In genomic region chr15:66777054-66777453, GRCh38 we compare ENCODE assay signal across 18 cellular contexts.
DNase-seq lines count a peak whose midpoint lies in the region; ATAC-seq and TF ChIP-seq lines count a peak whose summit lies in the region.
"Had no signal": no experiment of that assay in that cellular context is flagged by ENCODE, and none has a peak within 500 bp of the region (broad histone marks: within the 10 kb centered on the region; RNA-seq: fewer than 3 reads in every experiment).

No MANE protein-coding gene starts in this region.

- no peaks in the 10 kb centered on the region for H3K27me3 Mint-ChIP-seq in chondrocyte (ENCODE audit: low read depth)
- H3K27me3 Mint-ChIP-seq: CD4-positive, alpha-beta T cell had no signal

- ATAC-seq in IMR-90 (ENCODE audit: low read depth) (no peak), GM18868 (IDR thresholded peaks at IDR 0.05; ENCODE audit: unreplicated experiment) (no peak)
- ATAC-seq: HepG2 had no signal

- H2BK5ac ChIP-seq in IMR-90 (ENCODE audit: low read depth, low read length, poor library complexity, severe bottlenecking) (no peak overlapping the region), neuronal stem cell (ENCODE audit: low read length) (no peak overlapping the region)

- peak overlapping the region; percentile 80 for H2AK5ac ChIP-seq in IMR-90 (ENCODE audit: low read depth, low read length)
- no peak overlapping the region for H2AK5ac ChIP-seq in neuronal stem cell (ENCODE audit: low read depth, low read length)

- TF ChIP-seq POLR2A in IMR-90 (IDR thresholded peaks at IDR 0.05; ENCODE audit: low read depth, low read length) (no peak), thyroid gland (IDR thresholded peaks at IDR 0.05) (no peak)

- H3F3A ChIP-seq in GM23248 (ENCODE audit: insufficient read depth), result peaks cover 31% of the 10 kb centered on the region; the same call in 1 of the 2 replicates

- peaks cover 4% of the 10 kb centered on the region; the same call in 1 of the 2 replicates for H3K36me3 ChIP-seq in IMR-90 (ENCODE audit: control insufficient read depth, insufficient read depth, low read length)
- H3K36me3 ChIP-seq in neuronal stem cell (replicated peaks in 1 of 2; ENCODE audit: control insufficient read depth in 2 of 2, insufficient read depth in 2 of 2, low read length in 2 of 2), result no peaks in the 10 kb centered on the region
- peaks cover 5 to 7% of the 10 kb centered on the region in 2 donors for H3K36me3 ChIP-seq in thyroid gland
- H3K36me3 ChIP-seq in GM23248 (ENCODE audit: low read depth), result no peaks in the 10 kb centered on the region

- H2BK15ac ChIP-seq in IMR-90 (ENCODE audit: low read depth, low read length) (peak overlapping the region; percentile 22; the same call in 1 of the 3 replicates), neuronal stem cell (ENCODE audit: low read length) (no peak overlapping the region)

- H3K79me1 ChIP-seq in IMR-90 (ENCODE audit: low read depth in 1 of 2, low read length in 2 of 2) (peaks cover 36 to 83% of the 10 kb centered on the region in 2 experiments), neuronal stem cell (ENCODE audit: low read depth, low read length) (peaks cover 2% of the 10 kb centered on the region)

- peak overlapping the region; percentile 64; the same call in 1 of the 2 replicates for H4K91ac ChIP-seq in IMR-90 (ENCODE audit: insufficient read depth, low read depth, low read length)
- H4K91ac ChIP-seq in neuronal stem cell (ENCODE audit: low read depth, low read length, poor library complexity), result no peak overlapping the region

- H2BK12ac ChIP-seq in neuronal stem cell (ENCODE audit: low read length), result no peak overlapping the region

- TF ChIP-seq CTCF in IMR-90 (conservative IDR thresholded peaks at IDR 0.05; ENCODE audit: low read depth, low read length) (no peak), chondrocyte (IDR thresholded peaks at IDR 0.05) (no peak), thyroid gland (IDR thresholded peaks at IDR 0.05) (no peak)

- H3K27ac ChIP-seq in IMR-90 (ENCODE audit: insufficient read depth, low read length) (no peak overlapping the region), neuronal stem cell (replicated peaks; ENCODE audit: low read length) (no peak overlapping the region), thyroid gland (peak overlapping the region; percentile 39 to 92 (median 61)), GM23248 (no peak overlapping the region)
- H3K27ac ChIP-seq: KMS-11 had no signal

- H3K9me2 ChIP-seq in GM23248 (ENCODE audit: insufficient read depth), result no peaks in the 10 kb centered on the region

- no peak overlapping the region for H3K56ac ChIP-seq in IMR-90 (ENCODE audit: extremely low read depth, insufficient read depth, low read length)

- peaks cover 52% of the 10 kb centered on the region for H3K4me1 ChIP-seq in IMR-90 (ENCODE audit: control insufficient read depth, insufficient read depth, low read length)
- H3K4me1 ChIP-seq in neuronal stem cell (ENCODE audit: control insufficient read depth in 2 of 2, insufficient read depth in 1 of 2, low read depth in 1 of 2, low read length in 2 of 2), result peaks cover 27 to 34% of the 10 kb centered on the region in 2 donors
- H3K4me1 ChIP-seq in thyroid gland, result peaks cover 51 to 86% of the 10 kb centered on the region in 2 donors
- peaks cover 61% of the 10 kb centered on the region for H3K4me1 ChIP-seq in GM23248 (ENCODE audit: insufficient read depth)

- no TSS peak for BruUV-seq in IMR-90 (replicated peaks; lab: Mats Ljungman, UMichigan)

- POLR2A ChIA-PET in IMR-90 (lab: Charles Lee; ENCODE audit: unreplicated experiment), result no interaction called here

- no peaks in the 10 kb centered on the region for H3K9me3 Mint-ChIP-seq in chondrocyte (ENCODE audit: low read depth)
- H3K9me3 Mint-ChIP-seq: CD4-positive, alpha-beta T cell had no signal

- H3K36me3 Mint-ChIP-seq in chondrocyte (ENCODE audit: low read depth), result no peaks in the 10 kb centered on the region

- H3K23ac ChIP-seq in IMR-90 (ENCODE audit: low read depth, low read length) (0 out of 2 replicates have a peak overlapping the region, but pooled peaks have one; percentile 6), neuronal stem cell (ENCODE audit: low read depth, low read length, poor library complexity) (no peak overlapping the region)

- CTCF ChIA-PET in IMR-90 (lab: Yijun Ruan, JAX), result interaction anchor here (1.0 to 1.3 kb wide), 2 partner anchors 61 to 75 kb away, joined by 3 read pairs; no protein-coding TSS in a partner anchor

- H2AFZ ChIP-seq in IMR-90 (replicated peaks; ENCODE audit: low read length, poor library complexity), result no peak overlapping the region
- H2AFZ ChIP-seq in neuronal stem cell (ENCODE audit: low read length), result no peak overlapping the region
- H2AFZ ChIP-seq in GM23248, result no peak overlapping the region

- in situ Hi-C loops in IMR-90 (cut with MboI; ENCODE audit: low sequenced_read_pairs) (no loop called here), GM23248 (cut with MboI) (no loop called here)

- H4K8ac ChIP-seq in IMR-90 (ENCODE audit: low read depth in 2 of 2, low read length in 2 of 2), result no peak overlapping the region
- H4K8ac ChIP-seq in neuronal stem cell (ENCODE audit: low read depth, low read length), result no peak overlapping the region

- H3K18ac ChIP-seq in IMR-90 (ENCODE audit: low read depth, low read length) (no peak overlapping the region), neuronal stem cell (ENCODE audit: low read length) (peak overlapping the region; percentile 6)

- peak overlapping the region; percentile 66 for H3K4ac ChIP-seq in IMR-90 (ENCODE audit: low read depth, low read length)
- H3K4ac ChIP-seq in neuronal stem cell (ENCODE audit: low read length), result no peak overlapping the region

- no peak overlapping the region for H3K9ac ChIP-seq in IMR-90 (ENCODE audit: low read depth, low read length)
- no peak overlapping the region for H3K9ac ChIP-seq in neuronal stem cell (ENCODE audit: low read depth, low read length, poor library complexity)
- H3K9ac ChIP-seq in GM23248, result no peak overlapping the region
- H3K9ac ChIP-seq: KMS-11 had no signal

- peaks cover 33% of the 10 kb centered on the region for H3K9me1 ChIP-seq in IMR-90 (ENCODE audit: insufficient read depth, low read length)

- H3K4me2 ChIP-seq in IMR-90 (ENCODE audit: low read depth, low read length), result no peak overlapping the region
- H3K4me2 ChIP-seq in neuronal stem cell (ENCODE audit: insufficient read depth, low read length, poor library complexity, severe bottlenecking), result no peak overlapping the region
- no peak overlapping the region for H3K4me2 ChIP-seq in GM23248 (ENCODE audit: unreplicated experiment)
- H3K4me2 ChIP-seq: KMS-11 had no signal

- H2AK9ac ChIP-seq in IMR-90 (replicated peaks; ENCODE audit: low read depth, low read length, poor library complexity), result no peak overlapping the region

- peak overlapping the region; percentile 94 for H2BK120ac ChIP-seq in IMR-90 (ENCODE audit: low read depth, low read length)
- H2BK120ac ChIP-seq in neuronal stem cell (ENCODE audit: low read depth, low read length), result no peak overlapping the region

- H3K14ac ChIP-seq in IMR-90 (replicated peaks; ENCODE audit: low read depth, low read length) (peak overlapping the region; percentile 23; the same call in 1 of the 2 replicates), neuronal stem cell (ENCODE audit: low read length) (no peak overlapping the region)

- H3K27me3 ChIP-seq in IMR-90 (ENCODE audit: control insufficient read depth, insufficient read depth, low read length) (no peaks in the 10 kb centered on the region), neuronal stem cell (ENCODE audit: control insufficient read depth in 3 of 3, insufficient read depth in 3 of 3, low read depth in 1 of 3, low read length in 3 of 3) (no peaks in the 10 kb centered on the region), thyroid gland (no peaks in the 10 kb centered on the region), GM23248 (replicated peaks; ENCODE audit: insufficient read depth) (no peaks in the 10 kb centered on the region)

- no peak overlapping the region for H3K27ac Mint-ChIP-seq in chondrocyte (ENCODE audit: unreplicated experiment)
- H3K27ac Mint-ChIP-seq: CD4-positive, alpha-beta T cell had no signal

- H3K9me3 ChIP-seq in IMR-90 (ENCODE audit: control insufficient read depth, insufficient read depth, low read length), result no peaks in the 10 kb centered on the region
- no peaks in the 10 kb centered on the region for H3K9me3 ChIP-seq in neuronal stem cell (replicated peaks in 1 of 2; ENCODE audit: control insufficient read depth in 2 of 2, insufficient read depth in 1 of 2, low read depth in 1 of 2, low read length in 2 of 2)
- no peaks in the 10 kb centered on the region for H3K9me3 ChIP-seq in thyroid gland
- no peaks in the 10 kb centered on the region for H3K9me3 ChIP-seq in GM23248 (ENCODE audit: low read depth)

- 90% methylated on average over 2 of the region's 6 CpGs; no CpG with 5 or more reads in 1 of the 2 experiments for WGBS in IMR-90 (ENCODE audit: extremely low coverage in 2 of 2, insufficient read length in 1 of 2), 2 experiments
- WGBS in neuronal stem cell (ENCODE audit: extremely low coverage in 2 of 2, insufficient read length in 2 of 2, insufficient replicate concordance in 1 of 2), 2 donors, result no CpG with 5 or more reads among the region's 6 CpGs
- 47 to 75% methylated on average over 4 to 6 of the region's 6 CpGs for WGBS in thyroid gland, 2 donors
- WGBS in GM23248 (ENCODE audit: low coverage in 1 of 2, low lambda C conversion rate in 2 of 2, missing lambda C conversion rate in 2 of 2), 2 experiments, result 71 to 77% methylated on average over 5 to 6 of the region's 6 CpGs

- H4K5ac ChIP-seq in IMR-90 (ENCODE audit: low read depth, low read length), result no peak overlapping the region

- H2BK20ac ChIP-seq in IMR-90 (ENCODE audit: low read depth, low read length), result peak overlapping the region; percentile 83; the same call in 1 of the 2 replicates

- no peaks in the 10 kb centered on the region for H4K20me1 ChIP-seq in IMR-90 (ENCODE audit: insufficient read depth, low read length)
- no peaks in the 10 kb centered on the region for H4K20me1 ChIP-seq in GM23248 (ENCODE audit: insufficient read depth)

- no peak for DNase-seq in IMR-90
- DNase-seq in chondrocyte (ENCODE audit: low spot score), result peak; percentile 51
- DNase-seq in neuronal stem cell (ENCODE audit: low spot score), result no peak
- DNase-seq in thyroid gland, result no peak
- DNase-seq in GM23248, result no peak
- no peak for DNase-seq in AG20443 (ENCODE audit: low spot score)
- DNase-seq: Calu3; CD4-positive, alpha-beta T cell; GF-D8; MV-4-11; NCI-H187; NCI-H2107; NCI-H510A treated with DMSO at 0.1 percent for 48 hours; NCI-H774; SHP77 treated with DMSO at 0.1 percent for 48 hours had no signal

- peaks cover 83% of the 10 kb centered on the region for H3K79me2 ChIP-seq in GM23248 (ENCODE audit: insufficient read depth)

- dilution Hi-C loops in IMR-90 (cut with HindIII; ENCODE audit: low sequenced_read_pairs, unreplicated experiment), result no loop called here

- H3K4me3 ChIP-seq in IMR-90 (ENCODE audit: insufficient read depth, low read depth, low read length) (no peak overlapping the region), neuronal stem cell (ENCODE audit: low read length in 2 of 2) (no peak overlapping the region), thyroid gland (replicated peaks in 1 of 3) (no peak overlapping the region), GM23248 (no peak overlapping the region)

- no peak overlapping the region for H3K4me3 Mint-ChIP-seq in chondrocyte (ENCODE audit: unreplicated experiment)
- H3K4me3 Mint-ChIP-seq: CD4-positive, alpha-beta T cell had no signal

- H3K4me1 Mint-ChIP-seq in chondrocyte (ENCODE audit: low read depth), result peaks cover 62% of the 10 kb centered on the region

- no peak for TF ChIP-seq RAD21 in IMR-90 (IDR thresholded peaks at IDR 0.05; ENCODE audit: low read length)

- intact Hi-C loops in IMR-90 (cut with micrococcal nuclease), result no loop called here
- intact Hi-C loops in thyroid gland (cut with DNase I), result loop anchor here (5.0 to 10.0 kb wide), 3 partner anchors 70 to 272 kb away; partner anchors contain the start of genes RPL4 and ZWILCH

Comparison
In these comparisons a context has a peak if more than half of its experiments do, and no peak if none do; other contexts are left out.
1. H3K27ac ChIP-seq: peak in thyroid gland (3 of 3); none in IMR-90 (single experiment), neuronal stem cell (single experiment) and GM23248 (single experiment).